ENCODE assay signal across 18 cellular contexts in the genomic region with DNA sequence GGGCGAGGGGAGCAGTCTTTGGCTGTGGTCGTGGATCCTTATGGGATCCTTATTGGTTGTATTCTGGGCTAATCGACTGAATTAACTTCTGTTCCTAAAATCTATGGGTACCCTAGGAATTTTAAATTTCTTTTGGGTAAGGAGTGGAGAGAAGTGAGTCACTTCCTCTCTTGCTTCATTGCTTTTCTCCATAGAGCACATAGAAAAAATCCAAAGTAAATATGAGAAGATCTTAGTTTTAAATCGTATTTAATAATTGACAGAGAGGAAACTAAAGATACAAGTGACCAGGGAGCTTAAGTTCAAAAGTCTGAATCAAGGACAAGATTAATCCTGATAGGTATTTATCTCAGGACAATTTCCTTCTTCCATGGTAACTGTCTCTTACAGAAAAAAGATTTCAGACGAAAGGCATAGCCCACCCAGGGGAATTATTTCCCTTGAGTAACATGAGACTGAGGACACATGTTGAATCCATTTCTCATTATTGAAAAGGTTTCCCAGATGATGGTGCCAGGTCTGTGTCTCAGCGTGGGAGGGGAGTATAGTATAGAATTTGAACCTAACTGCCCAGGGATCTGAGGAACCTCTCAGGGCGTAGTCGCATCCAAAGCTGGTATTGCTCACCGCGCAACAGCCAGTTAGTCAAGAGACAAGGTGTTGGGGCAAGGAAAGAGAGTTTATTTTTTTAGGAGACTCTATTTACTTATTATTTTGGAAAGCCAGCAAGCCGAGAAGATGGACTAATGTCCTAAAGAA. TPM values are rescaled to one million over a fixed set of nuclear protein-coding genes. Genes with fewer than 3 reads are reported as not detected.
DNase-seq lines count a peak whose midpoint lies in the region; ATAC-seq, FAIRE-seq and TF ChIP-seq lines count a peak whose summit lies in the region.
"Had no signal": no experiment of that assay in that cellular context is flagged by ENCODE, and none has a peak within 500 bp of the region (broad histone marks: within the 10 kb centered on the region; RNA-seq: fewer than 3 reads in every experiment).

No MANE protein-coding gene starts in this region.

- H4K20me1 ChIP-seq in endothelial cell of umbilical vein (replicated peaks; ENCODE audit: control insufficient read depth, extremely low read depth, insufficient read depth, low read length) = no peaks in the 10 kb centered on the region

- dilution Hi-C loops in endothelial cell of umbilical vein (cut with MboI; ENCODE audit: extremely low pct_ligation_motif_present, low sequenced_read_pairs) = no loop called here

- ATAC-seq in activated CD8-positive, alpha-beta memory T cell treated with anti-CD3 and anti-CD28 coated beads, Interleukin-2, amount 10 ng/mL, durations not matched to agents 7 days and 5 days = no peak
- no peak for ATAC-seq in GM21423 (IDR thresholded peaks at IDR 0.05; ENCODE audit: unreplicated experiment)
- ATAC-seq in HG02798 (IDR thresholded peaks at IDR 0.05; ENCODE audit: poor library complexity, unreplicated experiment) = no peak
- ATAC-seq: left lung, Panc1 had no signal

- H3K9me3 Mint-ChIP-seq in activated CD8-positive, alpha-beta memory T cell treated with anti-CD3 and anti-CD28 coated beads, Interleukin-2, amount 10 ng/mL, durations not matched to agents 7 days and 5 days (ENCODE audit: low read depth) = peaks cover 2% of the 10 kb centered on the region

- H3K4me2 ChIP-seq in endothelial cell of umbilical vein (ENCODE audit: insufficient read depth, low read length) = no peak overlapping the region

- peak; percentile 26 for FAIRE-seq in endothelial cell of umbilical vein (lab: Jason Lieb, UNC)

- H3K9me3 ChIP-seq in endothelial cell of umbilical vein (replicated peaks; ENCODE audit: control insufficient read depth, insufficient read depth, low read length) = no peaks in the 10 kb centered on the region
- H3K9me3 ChIP-seq: left lung, vagina had no signal

- no peak for TF ChIP-seq CTCF in NB4 (IDR thresholded peaks at IDR 0.05; ENCODE audit: low read depth, low read length)
- TF ChIP-seq CTCF in endothelial cell of umbilical vein (IDR thresholded peaks at IDR 0.05; ENCODE audit: extremely low read depth in 1 of 2, insufficient read depth in 1 of 2, low read depth in 1 of 2, low read length in 2 of 2) = no peak

- CTCF ChIA-PET in activated CD8-positive, alpha-beta memory T cell treated with anti-CD3 and anti-CD28 coated beads, Interleukin-2, amount 10 ng/mL, durations not matched to agents 7 days and 5 days (lab: Charles Lee) = interaction anchor here (1.1 to 10.6 kb wide), 7 partner anchors 7 to 95 kb away, joined by 3 to 51 read pairs (median 4); a partner anchor contains a TSS
- CTCF ChIA-PET in endothelial cell of umbilical vein (lab: Charles Lee) = interaction anchor here (0.8 to 1.0 kb wide), 2 partner anchors 16 to 628 kb away, joined by 3 read pairs; no protein-coding TSS in a partner anchor

- peaks cover 38% of the 10 kb centered on the region for H3K4me1 Mint-ChIP-seq in activated CD8-positive, alpha-beta memory T cell treated with anti-CD3 and anti-CD28 coated beads, Interleukin-2, amount 10 ng/mL, durations not matched to agents 7 days and 5 days

- H3K4me3 ChIP-seq in NB4 (ENCODE audit: low read depth, low read length) (no peak overlapping the region), endothelial cell of umbilical vein (replicated peaks in 1 of 3; ENCODE audit: insufficient read depth in 1 of 3, low read depth in 1 of 3, low read length in 3 of 3) (no peak overlapping the region)
- H3K4me3 ChIP-seq: left lung, vagina had no signal

- H3K27ac Mint-ChIP-seq in activated CD8-positive, alpha-beta memory T cell treated with anti-CD3 and anti-CD28 coated beads, Interleukin-2, amount 10 ng/mL, durations not matched to agents 7 days and 5 days = peak overlapping the region; percentile 2

- no TSS peak for BruUV-seq in endothelial cell of umbilical vein (replicated peaks; lab: Mats Ljungman, UMichigan)

- DNase-seq in activated CD8-positive, alpha-beta memory T cell treated with anti-CD3 and anti-CD28 coated beads, Interleukin-2, amount 10 ng/mL, durations not matched to agents 7 days and 5 days = no peak
- DNase-seq in activated CD8-positive, alpha-beta memory T cell treated with anti-CD3 and anti-CD28 coated beads for 24 hours = no peak
- DNase-seq in NB4 (ENCODE audit: low read depth) = peak; percentile 74
- no peak for DNase-seq in endothelial cell of umbilical vein (ENCODE audit: low read depth, low spot score)
- DNase-seq in renal cortical epithelial cell (ENCODE audit: low read depth) = peak; percentile 73
- DNase-seq in NK-92 (lab: John Stamatoyannopoulos, UW; ENCODE audit: unreplicated experiment) = no peak
- DNase-seq: activated gamma-delta T cell treated with Interleukin-2 at 50 U/mL for 16 hours, COR-L47, hippocampal formation, left lung, NCI-H69 had no signal

- TF ChIP-seq POLR2A in NB4 (IDR thresholded peaks at IDR 0.05; ENCODE audit: extremely low read depth, insufficient read length) (no peak), endothelial cell of umbilical vein (IDR thresholded peaks at IDR 0.05; ENCODE audit: low read depth, low read length) (no peak)

- peaks cover 8% of the 10 kb centered on the region for H3K36me3 Mint-ChIP-seq in activated CD8-positive, alpha-beta memory T cell treated with anti-CD3 and anti-CD28 coated beads, Interleukin-2, amount 10 ng/mL, durations not matched to agents 7 days and 5 days

- no peaks in the 10 kb centered on the region for H3K27me3 Mint-ChIP-seq in activated CD8-positive, alpha-beta memory T cell treated with anti-CD3 and anti-CD28 coated beads, Interleukin-2, amount 10 ng/mL, durations not matched to agents 7 days and 5 days

- no peaks in the 10 kb centered on the region for H3K9me1 ChIP-seq in endothelial cell of umbilical vein (replicated peaks; ENCODE audit: control insufficient read depth, extremely low read depth, insufficient read depth, low read length)

- H3K79me2 ChIP-seq in endothelial cell of umbilical vein (ENCODE audit: control insufficient read depth, insufficient read depth, low read length) = no peaks in the 10 kb centered on the region
- H3K79me2 ChIP-seq: parathyroid adenoma had no signal

- intact Hi-C loops in endothelial cell of umbilical vein (cut with micrococcal nuclease) = no loop called here

- H3K4me3 Mint-ChIP-seq in activated CD8-positive, alpha-beta memory T cell treated with anti-CD3 and anti-CD28 coated beads, Interleukin-2, amount 10 ng/mL, durations not matched to agents 7 days and 5 days = no peak overlapping the region

- no peak overlapping the region for H3K9ac ChIP-seq in endothelial cell of umbilical vein (replicated peaks; ENCODE audit: extremely low read depth, insufficient read depth, low read length)
- H3K9ac ChIP-seq: parathyroid adenoma had no signal

- no peaks in the 10 kb centered on the region for H3K27me3 ChIP-seq in endothelial cell of umbilical vein (ENCODE audit: control insufficient read depth in 2 of 2, insufficient read depth in 2 of 2, low read length in 2 of 2)
- H3K27me3 ChIP-seq: left lung, vagina had no signal

- no peak overlapping the region for H3K27ac ChIP-seq in endothelial cell of umbilical vein (ENCODE audit: insufficient read depth, low read depth, low read length)
- H3K27ac ChIP-seq: left lung, parathyroid adenoma, vagina had no signal

- H2AFZ ChIP-seq in endothelial cell of umbilical vein (ENCODE audit: low read depth, low read length) = no peak overlapping the region
- H2AFZ ChIP-seq: parathyroid adenoma had no signal

- H3K4me1 ChIP-seq in endothelial cell of umbilical vein (ENCODE audit: control insufficient read depth, extremely low read depth, insufficient read depth, low read length) = no peaks in the 10 kb centered on the region
- H3K4me1 ChIP-seq: left lung, parathyroid adenoma, vagina had no signal

- POLR2A ChIA-PET in endothelial cell of umbilical vein (lab: Charles Lee) = no interaction called here

- H3K36me3 ChIP-seq in endothelial cell of umbilical vein (ENCODE audit: control insufficient read depth in 2 of 2, extremely low read depth in 1 of 2, insufficient read depth in 2 of 2, low read length in 2 of 2) = no peaks in the 10 kb centered on the region
- H3K36me3 ChIP-seq: left lung, vagina had no signal

TF ChIP-seq in endothelial cell of umbilical vein, 7 proteins besides CTCF, POLR2A, EP300 and RAD21:
- TF ChIP-seq EZH2 (IDR thresholded peaks at IDR 0.05; ENCODE audit: borderline replicate concordance, low read depth, low read length, severe bottlenecking) = no peak
- TF ChIP-seq, protein P1, sequence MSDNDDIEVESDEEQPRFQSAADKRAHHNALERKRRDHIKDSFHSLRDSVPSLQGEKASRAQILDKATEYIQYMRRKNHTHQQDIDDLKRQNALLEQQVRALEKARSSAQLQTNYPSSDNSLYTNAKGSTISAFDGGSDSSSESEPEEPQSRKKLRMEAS (IDR thresholded peaks at IDR 0.05; ENCODE audit: insufficient read depth, insufficient read length) = no peak
- no peak for TF ChIP-seq MYC (IDR thresholded peaks at IDR 0.05; ENCODE audit: low read depth, low read length)
- no peak for TF ChIP-seq GATA2 (IDR thresholded peaks at IDR 0.05; ENCODE audit: insufficient read depth, insufficient read length, low read depth, low read length)
- TF ChIP-seq JUN (IDR thresholded peaks at IDR 0.05; ENCODE audit: borderline replicate concordance, insufficient read depth, insufficient read length, low read depth) = no peak
- TF ChIP-seq FOS (IDR thresholded peaks at IDR 0.05; ENCODE audit: borderline replicate concordance, insufficient read depth, low read length) = no peak
- no peak for TF ChIP-seq POLR2AphosphoS5 (IDR thresholded peaks at IDR 0.05; ENCODE audit: insufficient read depth, low read depth, low read length)

RNA-seq across cellular contexts. Expression of a gene that starts 28.7 kb away (rescaled TPM):
- total RNA-seq in activated CD8-positive, alpha-beta memory T cell treated with anti-CD3 and anti-CD28 coated beads, Interleukin-2, amount 10 ng/mL, durations not matched to agents 7 days and 5 days = 10 to 100 TPM; 21.0 to 36.1 TPM
- total RNA-seq in endothelial cell of umbilical vein = not detected in 2 replicates
- polyA plus RNA-seq in endothelial cell of umbilical vein = not detected in 2 replicates
- polyA plus RNA-seq in endothelial cell of umbilical vein (2011; cell fraction: cytosol; rRNA removed) = not detected in 2 replicates
- polyA plus RNA-seq in endothelial cell of umbilical vein (2011; cell fraction: nucleus; rRNA removed) = not detected in 2 replicates
- not detected in 2 replicates for polyA plus RNA-seq in endothelial cell of umbilical vein (2012)
- not detected in 2 replicates for polyA minus RNA-seq in endothelial cell of umbilical vein
- not detected for polyA minus RNA-seq in endothelial cell of umbilical vein (2011; cell fraction: cytosol; rRNA and poly(A)+ RNA removed)
- not detected in 2 replicates for polyA minus RNA-seq in endothelial cell of umbilical vein (2011; cell fraction: nucleus; rRNA and poly(A)+ RNA removed)
- total RNA-seq in renal cortical epithelial cell = not detected in 2 replicates
- total RNA-seq: dermis microvascular lymphatic vessel endothelial cell, fibroblast of lung, vagina had no signal
- polyA plus RNA-seq: fibroblast of lung had no signal

Comparison
In these comparisons a context has a peak if more than half of its experiments do, and no peak if none do; other contexts are left out.
1. DNase-seq: peak in NB4 (single experiment) and renal cortical epithelial cell (single experiment); none in activated CD8-positive, alpha-beta memory T cell treated with anti-CD3 and anti-CD28 coated beads, Interleukin-2, amount 10 ng/mL, durations not matched to agents 7 days and 5 days (single experiment), activated CD8-positive, alpha-beta memory T cell treated with anti-CD3 and anti-CD28 coated beads for 24 hours (single experiment), endothelial cell of umbilical vein (single experiment) and NK-92 (single experiment).
2. RNA of a gene that starts 28.7 kb away (total RNA-seq): 21.0 to 36.1 TPM in activated CD8-positive, alpha-beta memory T cell treated with anti-CD3 and anti-CD28 coated beads, Interleukin-2, amount 10 ng/mL, durations not matched to agents 7 days and 5 days; not detected in endothelial cell of umbilical vein and not detected in renal cortical epithelial cell; every median in the first group is over 10 times any median in the second.